In the genomic region with DNA sequence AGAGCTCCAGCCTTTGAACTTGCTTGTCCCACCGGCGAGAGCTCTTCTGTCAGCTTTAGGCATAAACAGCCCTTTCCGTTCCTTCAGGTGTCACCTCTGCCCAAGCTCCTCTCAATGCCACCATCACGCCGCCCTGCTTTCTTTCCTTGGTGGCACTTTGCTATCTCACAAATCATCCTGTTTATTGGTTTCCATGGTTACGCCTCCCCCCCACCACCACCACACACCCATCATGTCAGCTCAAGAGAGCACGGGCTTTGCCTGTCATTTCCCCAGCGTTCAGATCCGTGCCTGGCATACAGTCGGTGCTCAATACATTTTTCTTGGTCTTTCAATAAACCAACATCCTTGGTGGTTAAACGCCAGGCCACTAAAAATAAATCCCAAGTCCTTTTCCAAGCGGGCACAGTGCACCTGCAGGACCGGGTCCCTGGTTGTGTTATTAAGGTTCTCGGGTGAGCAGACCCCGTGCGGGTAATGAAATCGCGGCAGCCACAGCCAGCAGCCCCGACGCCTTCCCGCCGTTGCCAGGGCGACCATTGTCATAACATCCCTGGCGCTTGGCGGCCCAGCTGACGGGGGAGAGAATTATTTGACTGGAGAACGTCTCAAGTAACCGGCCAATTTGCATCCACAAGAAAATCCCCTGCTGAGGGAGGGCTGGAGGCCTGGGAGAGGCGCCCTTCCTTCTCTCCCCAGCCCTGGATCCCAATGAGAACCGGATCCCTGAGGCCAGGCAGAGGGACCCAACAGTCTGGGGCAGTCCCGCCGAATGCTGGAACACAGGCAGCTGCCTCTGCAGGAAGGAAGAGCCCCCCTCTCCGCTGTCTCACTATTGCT, we compare ENCODE assay signal across 8 cellular contexts.
A peak's percentile ranks its signal among the peaks of the same experiment; 100 is the strongest.
DNase-seq lines count a peak whose midpoint lies in the region; ATAC-seq and TF ChIP-seq lines count a peak whose summit lies in the region.

No MANE protein-coding gene starts in this region.

- peak; percentile 56 to 78 (median 70) for DNase-seq in CD4-positive, alpha-beta memory T cell
- peak; percentile 71 for DNase-seq in M059J (ENCODE audit: low read depth)
- DNase-seq in activated CD4-positive, alpha-beta T cell treated with anti-CD3 and anti-CD28 coated beads for 48 hours, result peak; percentile 57
- DNase-seq in fibroblast of pulmonary artery (ENCODE audit: low read depth), result peak; percentile 25
- DNase-seq in stimulated activated CD4-positive, alpha-beta T cell treated with anti-CD3 and anti-CD28 coated beads, Interleukin-4, amount 100 ng/mL, for 48 hours (ENCODE audit: low read depth in 2 of 2), result peak; percentile 17 to 21
- DNase-seq in COLO829 (ENCODE audit: low spot score), result no peak

- H3K36me3 ChIP-seq in CD4-positive, alpha-beta memory T cell (ENCODE audit: insufficient read depth, low read length), result no peaks in the 10 kb centered on the region

- TF ChIP-seq CTCF in fibroblast of pulmonary artery (IDR thresholded peaks at IDR 0.05; ENCODE audit: low read length, missing control alignments), result no peak

- H3K27ac Mint-ChIP-seq in CD4-positive, alpha-beta memory T cell, result peak overlapping the region; percentile 73 to 96 (median 91)

- H3K4me3 ChIP-seq in CD4-positive, alpha-beta memory T cell (ENCODE audit: low read length in 2 of 2), result no peak overlapping the region
- H3K4me3 ChIP-seq in fibroblast of pulmonary artery (replicated peaks; ENCODE audit: low read depth, low read length), result no peak overlapping the region

- CTCF ChIA-PET in CD4-positive, alpha-beta memory T cell (lab: Charles Lee; ENCODE audit: partially characterized antibody), result interaction anchor here (0.6 to 3.8 kb wide), 19 partner anchors 9 to 501 kb away, joined by 3 to 50 read pairs (median 4); partner anchors contain the start of genes RFC5 and SUDS3

- intact Hi-C loops in CD4-positive, alpha-beta memory T cell (cut with micrococcal nuclease), result loop anchor here (1.0 to 2.0 kb wide), 2 partner anchors 158 to 501 kb away; partner anchors contain the start of gene SUDS3

- H3K36me3 Mint-ChIP-seq in CD4-positive, alpha-beta memory T cell, result no peaks in the 10 kb centered on the region

- no peaks in the 10 kb centered on the region for H3K9me3 Mint-ChIP-seq in CD4-positive, alpha-beta memory T cell

- H3K4me1 Mint-ChIP-seq in CD4-positive, alpha-beta memory T cell, result peaks cover 6 to 14% (median 10%) of the 10 kb centered on the region in 4 donors

- no peaks in the 10 kb centered on the region for H3K9me3 ChIP-seq in CD4-positive, alpha-beta memory T cell (ENCODE audit: control insufficient read depth in 1 of 2, low read length in 2 of 2)

- H3K4me1 ChIP-seq in CD4-positive, alpha-beta memory T cell (ENCODE audit: insufficient read depth, low read length), result peaks cover 6% of the 10 kb centered on the region

- POLR2A ChIA-PET in CD4-positive, alpha-beta memory T cell (lab: Charles Lee; ENCODE audit: partially characterized antibody), result interaction anchor here (0.9 to 1.9 kb wide), 4 partner anchors 158 to 500 kb away, joined by 3 to 11 read pairs (median 4); partner anchors contain the start of gene SUDS3

- peak overlapping the region in 7 of 8 donors; percentile 45 to 81 (median 71) for H3K4me3 Mint-ChIP-seq in CD4-positive, alpha-beta memory T cell

- no peaks in the 10 kb centered on the region for H3K27me3 ChIP-seq in CD4-positive, alpha-beta memory T cell (ENCODE audit: insufficient read depth, low read length)

- peak overlapping the region; percentile 21 for H3K27ac ChIP-seq in CD4-positive, alpha-beta memory T cell (ENCODE audit: low read depth, low read length)

- H3K27me3 Mint-ChIP-seq in CD4-positive, alpha-beta memory T cell, result peaks cover 3 to 13% of the 10 kb centered on the region in 2 donors

- ATAC-seq in esophagus mucosa (no peak), GM21737 (IDR thresholded peaks at IDR 0.05; ENCODE audit: unreplicated experiment) (no peak)
